8 cellular contexts compared by ENCODE assay signal in genomic region chr11:63573881-63574855, GRCh38. TPM values are rescaled to one million over a fixed set of nuclear protein-coding genes. Genes with fewer than 3 reads are reported as not detected.
DNase-seq lines count a peak whose midpoint lies in the region; ATAC-seq and TF ChIP-seq lines count a peak whose summit lies in the region.

No MANE protein-coding gene starts in this region.

- H3K79me2 ChIP-seq in PC-3 (ENCODE audit: low read length), result no peaks in the 10 kb centered on the region

- no TSS peak for BruUV-seq in PC-3 (replicated peaks; lab: Mats Ljungman, UMichigan)

- ATAC-seq in GM18861 (IDR thresholded peaks at IDR 0.05; ENCODE audit: unreplicated experiment), result peak; percentile 53
- peak; percentile 51 for ATAC-seq in thoracic aorta (ENCODE audit: insufficient number of reproducible peaks, low FRiP score, low read depth)
- no peak for ATAC-seq in PC-3

- H3K23ac ChIP-seq in mesenchymal stem cell (ENCODE audit: low read length in 2 of 2), result no peak overlapping the region

- CTCF ChIA-PET in PC-3 (lab: Charles Lee), result interaction anchor here (0.6 kb wide), 1 partner anchor 65 kb away, joined by 3 read pairs; no protein-coding TSS in a partner anchor

- no peak overlapping the region for H2BK120ac ChIP-seq in mesenchymal stem cell (ENCODE audit: low read depth, low read length)

- H2BK5ac ChIP-seq in mesenchymal stem cell (ENCODE audit: low read depth, low read length, poor library complexity, severe bottlenecking), result no peak overlapping the region

- H2AK5ac ChIP-seq in mesenchymal stem cell (ENCODE audit: low read length, severe bottlenecking), result no peak overlapping the region

- H4K91ac ChIP-seq in mesenchymal stem cell (ENCODE audit: low read length), result no peak overlapping the region

- intact Hi-C loops in PC-3 (cut with micrococcal nuclease), result no loop called here

- TF ChIP-seq CTCF in AG09319 (IDR thresholded peaks at IDR 0.05; ENCODE audit: low read depth, low read length), result peak; percentile 26
- TF ChIP-seq CTCF in thoracic aorta (IDR thresholded peaks at IDR 0.05), result no peak
- no peak for TF ChIP-seq CTCF in PC-3 (conservative IDR thresholded peaks at IDR 0.05; ENCODE audit: low read depth, low read length)

- H3K36me3 ChIP-seq in mesenchymal stem cell (ENCODE audit: control insufficient read depth in 1 of 2, insufficient read depth in 2 of 2, low read depth in 1 of 2, low read length in 2 of 2) (peaks cover 0 to 20% of the 10 kb centered on the region in 2 experiments), thoracic aorta (peaks cover 4% of the 10 kb centered on the region), PC-3 (ENCODE audit: low read depth, low read length) (peaks cover 6% of the 10 kb centered on the region)

- no peaks in the 10 kb centered on the region for H3K9me3 ChIP-seq in mesenchymal stem cell (ENCODE audit: control insufficient read depth, low read length)
- H3K9me3 ChIP-seq in thoracic aorta, result no peaks in the 10 kb centered on the region
- H3K9me3 ChIP-seq in PC-3 (ENCODE audit: low read length), result no peaks in the 10 kb centered on the region

- H3K4me3 ChIP-seq in mesenchymal stem cell (ENCODE audit: insufficient read depth in 1 of 2, low read depth in 1 of 2, low read length in 2 of 2) (peak overlapping the region in 1 of 2 experiments; percentile 68), thoracic aorta (peak overlapping the region; percentile 51), PC-3 (ENCODE audit: low read length) (no peak overlapping the region)

- peak overlapping the region; percentile 86 for H3K9ac ChIP-seq in mesenchymal stem cell (ENCODE audit: low read length)
- no peak overlapping the region for H3K9ac ChIP-seq in PC-3 (ENCODE audit: low read length)

- no peak overlapping the region for H3K4ac ChIP-seq in mesenchymal stem cell (ENCODE audit: low read depth in 1 of 2, low read length in 2 of 2)

- H4K8ac ChIP-seq in mesenchymal stem cell (ENCODE audit: low read length), result peak overlapping the region; percentile 74

- H3K4me2 ChIP-seq in mesenchymal stem cell (ENCODE audit: low read length, poor library complexity, severe bottlenecking) (no peak overlapping the region), PC-3 (ENCODE audit: low read length) (no peak overlapping the region)

- POLR2A ChIA-PET in PC-3 (lab: Charles Lee; ENCODE audit: unreplicated experiment), result no interaction called here

- DNase-seq in AG09319 (ENCODE audit: extremely low read depth, low read depth) (peak; percentile 48), NCI-H774 (lab: John Stamatoyannopoulos, UW) (peak; percentile 83), caudate nucleus (lab: John Stamatoyannopoulos, UW) (peak in 12 of 61 donors; percentile 11 to 39 (median 23)), mesenchymal stem cell (peak; percentile 82), thoracic aorta (ENCODE audit: low spot score) (no peak), PC-3 (no peak), NCI-H345 (lab: John Stamatoyannopoulos, UW) (no peak)

- H4K20me1 ChIP-seq in PC-3 (ENCODE audit: low read length), result no peaks in the 10 kb centered on the region

- H2AFZ ChIP-seq in mesenchymal stem cell (ENCODE audit: low read depth, low read length) (no peak overlapping the region), PC-3 (ENCODE audit: low read length) (no peak overlapping the region)

- no peak overlapping the region for H2BK15ac ChIP-seq in mesenchymal stem cell (ENCODE audit: low read depth, poor library complexity, severe bottlenecking)

- no peak overlapping the region for H2BK12ac ChIP-seq in mesenchymal stem cell (ENCODE audit: low read length in 2 of 2)

- 69% methylated on average over 14 of the region's 15 CpGs for whole genome bisulfite sequencing in mesenchymal stem cell

- no peaks in the 10 kb centered on the region for H3K9me2 ChIP-seq in PC-3 (replicated peaks; ENCODE audit: low read length)

- peak overlapping the region; percentile 79 for H3K27ac ChIP-seq in caudate nucleus (ENCODE audit: low read depth, low read length)
- H3K27ac ChIP-seq in mesenchymal stem cell (ENCODE audit: low read length, poor library complexity, severe bottlenecking), result no peak overlapping the region
- H3K27ac ChIP-seq in thoracic aorta, result peak overlapping the region; percentile 46 to 51
- H3K27ac ChIP-seq in PC-3 (ENCODE audit: low read length), result no peak overlapping the region

- no peaks in the 10 kb centered on the region for H3F3A ChIP-seq in PC-3 (ENCODE audit: low read length, unreplicated experiment)

- no peak overlapping the region for H3K18ac ChIP-seq in mesenchymal stem cell (ENCODE audit: low read depth in 1 of 2, low read length in 2 of 2)

- no peaks in the 10 kb centered on the region for H3K27me3 ChIP-seq in mesenchymal stem cell (ENCODE audit: control insufficient read depth in 1 of 2, insufficient read depth in 1 of 2, low read length in 2 of 2)
- no peaks in the 10 kb centered on the region for H3K27me3 ChIP-seq in thoracic aorta (replicated peaks; ENCODE audit: insufficient read depth)
- no peaks in the 10 kb centered on the region for H3K27me3 ChIP-seq in PC-3 (ENCODE audit: low read length)

- peak overlapping the region in 1 of 2 experiments; percentile 39 for H3K14ac ChIP-seq in mesenchymal stem cell (ENCODE audit: low read length in 2 of 2)

- H3K4me1 ChIP-seq in mesenchymal stem cell (ENCODE audit: control insufficient read depth, insufficient read depth, low read depth, low read length) (no peaks in the 10 kb centered on the region), thoracic aorta (ENCODE audit: control insufficient read depth in 1 of 2, low read depth in 2 of 2) (peaks cover 9 to 26% of the 10 kb centered on the region in 2 donors), PC-3 (ENCODE audit: insufficient read depth, low read length) (no peaks in the 10 kb centered on the region)

- H3K79me1 ChIP-seq in mesenchymal stem cell (replicated peaks; ENCODE audit: low read length, poor library complexity, severe bottlenecking), result peaks cover 16% of the 10 kb centered on the region

RNA-seq across cellular contexts. Expression of gene PLAAT2, which starts 11.0 kb away (rescaled TPM):
- polyA plus RNA-seq in mesenchymal stem cell (2013, experiment 1 of 2), result not detected
- not detected for polyA plus RNA-seq in mesenchymal stem cell (2013, experiment 2 of 2)
- total RNA-seq in thoracic aorta, result not detected
- total RNA-seq in PC-3 (2014; rRNA removed), result 3.0 and 5.6 TPM in 2 replicates

RNA-seq across cellular contexts. Expression of gene PLAAT4, which starts 37.6 kb away (rescaled TPM):
- 13.1 TPM for polyA plus RNA-seq in mesenchymal stem cell (2013, experiment 1 of 2)
- 14.3 TPM for polyA plus RNA-seq in mesenchymal stem cell (2013, experiment 2 of 2)
- total RNA-seq in thoracic aorta, result 10 to 100 TPM; 19.2 to 20.4 TPM
- 5.4 and 5.6 TPM in 2 replicates for total RNA-seq in PC-3 (2014; rRNA removed)

RNA-seq across cellular contexts. Expression of gene PLAAT3, which starts 40.1 kb away (rescaled TPM):
- 4.6 TPM for polyA plus RNA-seq in mesenchymal stem cell (2013, experiment 1 of 2)
- 4.8 TPM for polyA plus RNA-seq in mesenchymal stem cell (2013, experiment 2 of 2)
- total RNA-seq in thoracic aorta (10 to 100 TPM; 29.5 to 48.7 TPM), PC-3 (2014; rRNA removed) (57.8 and 69.0 TPM in 2 replicates)

Comparison
In these comparisons a context has a peak if more than half of its experiments do, and no peak if none do; other contexts are left out.
1. DNase-seq: peak in AG09319 (single experiment), NCI-H774 (single experiment) and mesenchymal stem cell (single experiment); none in thoracic aorta (single experiment), PC-3 (single experiment) and NCI-H345 (single experiment).
2. H3K27ac ChIP-seq: peak in caudate nucleus (single experiment) and thoracic aorta (2 of 2); none in mesenchymal stem cell (single experiment) and PC-3 (single experiment).